ENCODE assay signal across 1 cellular context in the genomic region with DNA sequence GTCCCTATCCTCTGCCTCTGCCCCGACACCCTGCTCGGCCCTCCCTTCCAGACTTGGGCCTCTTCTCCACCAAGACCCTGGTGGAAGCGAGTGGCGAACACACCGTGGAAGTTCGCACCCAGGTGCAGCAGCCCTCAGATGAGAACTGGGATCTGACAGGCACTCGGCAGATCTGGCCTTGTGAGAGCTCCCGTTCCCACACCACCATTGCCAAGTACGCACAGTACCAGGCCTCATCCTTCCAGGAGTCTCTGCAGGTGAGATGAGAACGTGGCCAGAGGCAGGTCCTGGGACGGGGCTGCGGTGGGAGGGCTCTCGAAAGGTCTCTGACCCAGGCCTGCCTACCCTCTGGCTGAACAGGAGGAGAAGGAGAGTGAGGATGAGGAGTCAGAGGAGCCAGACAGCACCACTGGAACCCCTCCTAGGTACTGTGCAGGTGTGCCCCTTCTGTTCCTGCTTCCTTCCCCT.
TF ChIP-seq lines count a peak whose summit lies in the region.

No MANE protein-coding gene starts in this region.

TF ChIP-seq in H1, 55 proteins besides CTCF, POLR2A, EP300 and RAD21:
- TF ChIP-seq GABPA (IDR thresholded peaks at IDR 0.05; ENCODE audit: borderline replicate concordance, insufficient read depth, low read length) (no peak), CHD1 (IDR thresholded peaks at IDR 0.05; ENCODE audit: low read depth, low read length) (no peak), SP4 (IDR thresholded peaks at IDR 0.05; ENCODE audit: low read length) (no peak), NRF1 (IDR thresholded peaks at IDR 0.05; ENCODE audit: low read depth, low read length) (no peak), RNF2 (IDR thresholded peaks at IDR 0.05; ENCODE audit: borderline replicate concordance, low read depth, low read length, missing control alignments, poor library complexity, severe bottlenecking) (no peak), PHF8 (conservative IDR thresholded peaks at IDR 0.05; ENCODE audit: low read depth, low read length) (no peak), CHD2 (IDR thresholded peaks at IDR 0.05; ENCODE audit: low read length) (no peak), FOSL1 (IDR thresholded peaks at IDR 0.05; ENCODE audit: insufficient read depth, low read depth, low read length) (no peak)
- TF ChIP-seq, protein P1, sequence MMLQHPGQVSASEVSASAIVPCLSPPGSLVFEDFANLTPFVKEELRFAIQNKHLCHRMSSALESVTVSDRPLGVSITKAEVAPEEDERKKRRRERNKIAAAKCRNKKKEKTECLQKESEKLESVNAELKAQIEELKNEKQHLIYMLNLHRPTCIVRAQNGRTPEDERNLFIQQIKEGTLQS (IDR thresholded peaks at IDR 0.05; ENCODE audit: insufficient read depth, low read depth, low read length), result no peak
